Comparison of ENCODE assay signal across 1 cellular context in the genomic region with DNA sequence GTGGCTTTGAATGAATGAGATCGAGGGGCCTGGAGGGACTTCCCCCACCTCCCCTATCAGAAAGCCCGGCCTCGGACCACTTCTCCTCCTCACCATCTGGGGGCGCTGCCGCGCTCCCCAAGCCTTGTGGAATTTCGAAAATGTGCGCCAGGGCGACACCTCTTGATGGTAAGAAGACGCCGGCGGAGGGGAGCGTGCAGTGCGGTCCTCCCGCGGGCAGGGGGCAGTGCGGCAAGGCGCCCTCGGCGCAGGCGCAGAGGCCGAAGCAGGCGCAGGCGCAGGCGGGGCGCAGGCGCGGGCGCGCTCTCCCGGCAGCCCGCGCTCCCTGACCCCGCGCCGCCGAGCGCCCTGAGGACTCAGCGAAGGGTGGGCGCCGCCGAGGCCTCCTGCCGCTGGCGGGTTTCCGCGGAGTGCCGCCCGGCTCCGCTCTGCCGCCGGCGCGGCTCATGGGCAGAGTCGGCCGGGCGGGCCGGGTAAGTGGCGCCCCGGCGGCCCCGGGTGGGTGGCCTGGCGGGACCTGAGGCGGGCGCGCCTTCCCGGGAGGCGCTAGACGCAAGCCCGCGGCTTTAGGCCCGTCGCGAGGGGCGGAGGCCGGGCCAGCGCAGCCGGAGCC.
TF ChIP-seq lines count a peak whose summit lies in the region.

A gene with protein sequence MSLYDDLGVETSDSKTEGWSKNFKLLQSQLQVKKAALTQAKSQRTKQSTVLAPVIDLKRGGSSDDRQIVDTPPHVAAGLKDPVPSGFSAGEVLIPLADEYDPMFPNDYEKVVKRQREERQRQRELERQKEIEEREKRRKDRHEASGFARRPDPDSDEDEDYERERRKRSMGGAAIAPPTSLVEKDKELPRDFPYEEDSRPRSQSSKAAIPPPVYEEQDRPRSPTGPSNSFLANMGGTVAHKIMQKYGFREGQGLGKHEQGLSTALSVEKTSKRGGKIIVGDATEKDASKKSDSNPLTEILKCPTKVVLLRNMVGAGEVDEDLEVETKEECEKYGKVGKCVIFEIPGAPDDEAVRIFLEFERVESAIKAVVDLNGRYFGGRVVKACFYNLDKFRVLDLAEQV (plus strand): TSS at position 314 of the 613 bp plus-strand sequence. CDS start 8,032 bp downstream, outside the sequence.

TF ChIP-seq in PFSK-1, 5 proteins besides CTCF, POLR2A, EP300 and RAD21 (continued from another document):
- TF ChIP-seq, protein P1, sequence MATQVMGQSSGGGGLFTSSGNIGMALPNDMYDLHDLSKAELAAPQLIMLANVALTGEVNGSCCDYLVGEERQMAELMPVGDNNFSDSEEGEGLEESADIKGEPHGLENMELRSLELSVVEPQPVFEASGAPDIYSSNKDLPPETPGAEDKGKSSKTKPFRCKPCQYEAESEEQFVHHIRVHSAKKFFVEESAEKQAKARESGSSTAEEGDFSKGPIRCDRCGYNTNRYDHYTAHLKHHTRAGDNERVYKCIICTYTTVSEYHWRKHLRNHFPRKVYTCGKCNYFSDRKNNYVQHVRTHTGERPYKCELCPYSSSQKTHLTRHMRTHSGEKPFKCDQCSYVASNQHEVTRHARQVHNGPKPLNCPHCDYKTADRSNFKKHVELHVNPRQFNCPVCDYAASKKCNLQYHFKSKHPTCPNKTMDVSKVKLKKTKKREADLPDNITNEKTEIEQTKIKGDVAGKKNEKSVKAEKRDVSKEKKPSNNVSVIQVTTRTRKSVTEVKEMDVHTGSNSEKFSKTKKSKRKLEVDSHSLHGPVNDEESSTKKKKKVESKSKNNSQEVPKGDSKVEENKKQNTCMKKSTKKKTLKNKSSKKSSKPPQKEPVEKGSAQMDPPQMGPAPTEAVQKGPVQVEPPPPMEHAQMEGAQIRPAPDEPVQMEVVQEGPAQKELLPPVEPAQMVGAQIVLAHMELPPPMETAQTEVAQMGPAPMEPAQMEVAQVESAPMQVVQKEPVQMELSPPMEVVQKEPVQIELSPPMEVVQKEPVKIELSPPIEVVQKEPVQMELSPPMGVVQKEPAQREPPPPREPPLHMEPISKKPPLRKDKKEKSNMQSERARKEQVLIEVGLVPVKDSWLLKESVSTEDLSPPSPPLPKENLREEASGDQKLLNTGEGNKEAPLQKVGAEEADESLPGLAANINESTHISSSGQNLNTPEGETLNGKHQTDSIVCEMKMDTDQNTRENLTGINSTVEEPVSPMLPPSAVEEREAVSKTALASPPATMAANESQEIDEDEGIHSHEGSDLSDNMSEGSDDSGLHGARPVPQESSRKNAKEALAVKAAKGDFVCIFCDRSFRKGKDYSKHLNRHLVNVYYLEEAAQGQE (IDR thresholded peaks at IDR 0.05; ENCODE audit: insufficient read depth in 1 of 2, low read depth in 2 of 2, low read length in 2 of 2) = no peak
